Comparison of ENCODE assay signal across 8 cellular contexts in genomic region chr1:64823691-64824476, GRCh38.
DNase-seq lines count a peak whose midpoint lies in the region; ATAC-seq and TF ChIP-seq lines count a peak whose summit lies in the region.

No MANE protein-coding gene starts in this region.

- peaks cover 13 to 31% (median 24%) of the 10 kb centered on the region in 4 donors for H3K4me1 Mint-ChIP-seq in naive thymus-derived CD8-positive, alpha-beta T cell

- no peak for TF ChIP-seq POLR2A in erythroblast (IDR thresholded peaks at IDR 0.05; ENCODE audit: low read length)

- H3K36me3 Mint-ChIP-seq in naive thymus-derived CD8-positive, alpha-beta T cell: no peaks in the 10 kb centered on the region

- H3K27me3 Mint-ChIP-seq in naive thymus-derived CD8-positive, alpha-beta T cell: no peaks in the 10 kb centered on the region

- H3K27ac Mint-ChIP-seq in naive thymus-derived CD8-positive, alpha-beta T cell: peak overlapping the region in 3 of 10 donors; percentile 21 to 67 (median 39)

- ATAC-seq in naive thymus-derived CD8-positive, alpha-beta T cell: peak; percentile 68 to 74
- no peak for ATAC-seq in GM19463 (IDR thresholded peaks at IDR 0.05; ENCODE audit: unreplicated experiment)

- DNase-seq in HT1080 (ENCODE audit: low read depth): peak; percentile 67
- DNase-seq in NOMO-1 (lab: John Stamatoyannopoulos, UW; ENCODE audit: unreplicated experiment in 2 of 2): peak; percentile 17 to 63
- peak; percentile 38 for DNase-seq in activated CD8-positive, alpha-beta memory T cell treated with anti-CD3 and anti-CD28 coated beads, Interleukin-2, amount 50 U/mL, for 1 hour (ENCODE audit: extremely low read depth)
- peak; percentile 78 to 89 for DNase-seq in erythroblast (lab: John Stamatoyannopoulos, UW)
- DNase-seq in naive thymus-derived CD8-positive, alpha-beta T cell: peak; percentile 22 to 79 (median 60)
- DNase-seq in stimulated activated naive CD4-positive, alpha-beta T cell (lab: John Stamatoyannopoulos, UW): peak; percentile 20 to 75 (median 44)

- no peaks in the 10 kb centered on the region for H3K9me3 Mint-ChIP-seq in naive thymus-derived CD8-positive, alpha-beta T cell

- peak; percentile 24 for TF ChIP-seq CTCF in GM12801 (IDR thresholded peaks at IDR 0.05; ENCODE audit: extremely low read depth, insufficient read length)

- POLR2A ChIA-PET in naive thymus-derived CD8-positive, alpha-beta T cell (lab: Charles Lee): interaction anchor here (0.6 kb wide), 3 partner anchors 73 to 174 kb away, joined by 4 to 6 read pairs (median 6); no protein-coding TSS in a partner anchor

- peak overlapping the region in 2 of 10 donors; percentile 1 to 29 for H3K4me3 Mint-ChIP-seq in naive thymus-derived CD8-positive, alpha-beta T cell
